14 cellular contexts compared by ENCODE assay signal in genomic region chr15:74064183-74064582, GRCh38. TPM values are rescaled to one million over a fixed set of nuclear protein-coding genes. Genes with fewer than 3 reads are reported as not detected.
"Had no signal": no experiment of that assay in that cellular context is flagged by ENCODE, and none has a peak within 500 bp of the region (broad histone marks: within the 10 kb centered on the region; RNA-seq: fewer than 3 reads in every experiment).

No MANE protein-coding gene starts in this region.

RNA-seq across cellular contexts. Expression of gene GOLGA6A, which starts 18.2 kb away (rescaled TPM):
- total RNA-seq: dermis blood vessel endothelial cell, endothelial cell of umbilical vein, epithelial cell of proximal tubule, fibroblast of villous mesenchyme, foreskin keratinocyte, heart left ventricle, hepatocyte, left colon, left ventricle myocardium inferior, lower lobe of right lung, lung microvascular endothelial cell, mesenteric fat pad, mucosa of descending colon, myocyte had no signal
